8 cellular contexts compared by ENCODE assay signal in genomic region chr12:123149828-123150272, GRCh38.
DNase-seq lines count a peak whose midpoint lies in the region; ATAC-seq lines count a peak whose summit lies in the region.

No MANE protein-coding gene starts in this region.

- DNase-seq in KBM-7 (peak; percentile 11), NCI-H345 (lab: John Stamatoyannopoulos, UW) (no peak), NCI-H1930 (lab: John Stamatoyannopoulos, UW) (no peak), NCI-H2171 treated with DMSO at 0.1 percent for 48 hours (lab: John Stamatoyannopoulos, UW) (no peak), kidney tubule cell (ENCODE audit: low spot score) (no peak)
- no peak for DNase-seq in activated naive CD8-positive, alpha-beta T cell treated with anti-CD3 and anti-CD28 coated beads, Interleukin-2, amount 50 U/mL, for 24 hours
- no peak for DNase-seq in stimulated activated naive B cell treated with anti-CD40 and anti-IgM and Interleukin-4, amounts not matched to agents 10 μg/mL and 1 μg/mL and 100 μg/mL, for 72 hours

- peaks cover 25% of the 10 kb centered on the region for H3K36me3 Mint-ChIP-seq in activated naive CD8-positive, alpha-beta T cell treated with anti-CD3 and anti-CD28 coated beads, Interleukin-2, amount 50 U/mL, for 24 hours (ENCODE audit: low read depth)
- peaks cover 0 to 8% of the 10 kb centered on the region in 2 donors for H3K36me3 Mint-ChIP-seq in stimulated activated naive B cell treated with anti-CD40 and anti-IgM and Interleukin-4, amounts not matched to agents 10 μg/mL and 1 μg/mL and 100 μg/mL, for 72 hours

- no peak for ATAC-seq in activated naive CD8-positive, alpha-beta T cell treated with anti-CD3 and anti-CD28 coated beads, Interleukin-2, amount 50 U/mL, for 24 hours
- ATAC-seq in stimulated activated naive B cell treated with anti-CD40 and anti-IgM and Interleukin-4, amounts not matched to agents 10 μg/mL and 1 μg/mL and 100 μg/mL, for 72 hours (replicated peaks): no peak

- peak overlapping the region; percentile 77 for H3K4me3 Mint-ChIP-seq in activated naive CD8-positive, alpha-beta T cell treated with anti-CD3 and anti-CD28 coated beads, Interleukin-2, amount 50 U/mL, for 24 hours
- peak overlapping the region; percentile 82 to 88 for H3K4me3 Mint-ChIP-seq in stimulated activated naive B cell treated with anti-CD40 and anti-IgM and Interleukin-4, amounts not matched to agents 10 μg/mL and 1 μg/mL and 100 μg/mL, for 72 hours

- peaks cover 36% of the 10 kb centered on the region for H3K4me1 Mint-ChIP-seq in activated naive CD8-positive, alpha-beta T cell treated with anti-CD3 and anti-CD28 coated beads, Interleukin-2, amount 50 U/mL, for 24 hours
- peaks cover 25 to 54% of the 10 kb centered on the region in 2 donors for H3K4me1 Mint-ChIP-seq in stimulated activated naive B cell treated with anti-CD40 and anti-IgM and Interleukin-4, amounts not matched to agents 10 μg/mL and 1 μg/mL and 100 μg/mL, for 72 hours

- peak overlapping the region; percentile 48 for H3K4me3 ChIP-seq in iPS-18c (ENCODE audit: insufficient read depth, low read depth, low read length)

- H3K9me3 ChIP-seq in iPS-18c (ENCODE audit: control insufficient read depth, insufficient read depth, low read length): no peaks in the 10 kb centered on the region

- peak overlapping the region; percentile 52 for H3K27ac Mint-ChIP-seq in activated naive CD8-positive, alpha-beta T cell treated with anti-CD3 and anti-CD28 coated beads, Interleukin-2, amount 50 U/mL, for 24 hours
- H3K27ac Mint-ChIP-seq in stimulated activated naive B cell treated with anti-CD40 and anti-IgM and Interleukin-4, amounts not matched to agents 10 μg/mL and 1 μg/mL and 100 μg/mL, for 72 hours: peak overlapping the region; percentile 92

- in situ Hi-C loops in KBM-7 (cut with MboI; ENCODE audit: low pct_unique_long_range_greater_than_20kb, low sequenced_read_pairs): no loop called here

- H3K9me3 Mint-ChIP-seq in activated naive CD8-positive, alpha-beta T cell treated with anti-CD3 and anti-CD28 coated beads, Interleukin-2, amount 50 U/mL, for 24 hours: no peaks in the 10 kb centered on the region
- H3K9me3 Mint-ChIP-seq in stimulated activated naive B cell treated with anti-CD40 and anti-IgM and Interleukin-4, amounts not matched to agents 10 μg/mL and 1 μg/mL and 100 μg/mL, for 72 hours: no peaks in the 10 kb centered on the region

- no peaks in the 10 kb centered on the region for H3K27me3 Mint-ChIP-seq in activated naive CD8-positive, alpha-beta T cell treated with anti-CD3 and anti-CD28 coated beads, Interleukin-2, amount 50 U/mL, for 24 hours
- H3K27me3 Mint-ChIP-seq in stimulated activated naive B cell treated with anti-CD40 and anti-IgM and Interleukin-4, amounts not matched to agents 10 μg/mL and 1 μg/mL and 100 μg/mL, for 72 hours: no peaks in the 10 kb centered on the region
